ENCODE assay signal across 7 cellular contexts in genomic region chr3:141311170-141311495, GRCh38. TPM values are rescaled to one million over a fixed set of nuclear protein-coding genes. Genes with fewer than 3 reads are reported as not detected.
A peak's percentile ranks its signal among the peaks of the same experiment; 100 is the strongest.
DNase-seq lines count a peak whose midpoint lies in the region; ATAC-seq, FAIRE-seq and TF ChIP-seq lines count a peak whose summit lies in the region.

No MANE protein-coding gene starts in this region.

- no peaks in the 10 kb centered on the region for H3K27me3 Mint-ChIP-seq in activated T-helper 17 cell treated with anti-CD3 and anti-CD28 coated beads, Interleukin-2, amount 50 U/mL, for 72 hours

- DNase-seq in stomach (no peak), GM19239 (ENCODE audit: insufficient read length, low spot score) (no peak)

- H3K27ac Mint-ChIP-seq in activated T-helper 17 cell treated with anti-CD3 and anti-CD28 coated beads, Interleukin-2, amount 50 U/mL, for 72 hours: peak overlapping the region; percentile 99

- no peak for FAIRE-seq in GM19239 (lab: Jason Lieb, UNC)

- peak overlapping the region; percentile 38 to 89 (median 84) for H3K27ac ChIP-seq in stomach

- no peak for TF ChIP-seq POLR2A in stomach (IDR thresholded peaks at IDR 0.05)

- TF ChIP-seq CTCF in stomach (IDR thresholded peaks at IDR 0.05): no peak

- 8 to 25% (median 13%) methylated on average over 8 to 13 of the region's 13 CpGs for WGBS in stomach, 5 donors

- H3K9me3 ChIP-seq in iPS-18c (ENCODE audit: control insufficient read depth, insufficient read depth, low read length): peaks cover 2% of the 10 kb centered on the region
- H3K9me3 ChIP-seq in stomach: no peaks in the 10 kb centered on the region

- H3K4me3 ChIP-seq in iPS-18c (ENCODE audit: insufficient read depth, low read depth, low read length): peak overlapping the region; percentile 80
- H3K4me3 ChIP-seq in stomach: peak overlapping the region; percentile 52 to 72 (median 63)

- peaks cover 6% of the 10 kb centered on the region for H3K36me3 Mint-ChIP-seq in activated T-helper 17 cell treated with anti-CD3 and anti-CD28 coated beads, Interleukin-2, amount 50 U/mL, for 72 hours (ENCODE audit: low read depth)

- intact Hi-C loops in stomach (cut with DNase I; ENCODE audit: low total_unique reads): no loop called here

- no peak for TF ChIP-seq EP300 in stomach (IDR thresholded peaks at IDR 0.05)

- H3K27me3 ChIP-seq in stomach: no peaks in the 10 kb centered on the region

- H3K9me3 Mint-ChIP-seq in activated T-helper 17 cell treated with anti-CD3 and anti-CD28 coated beads, Interleukin-2, amount 50 U/mL, for 72 hours: no peaks in the 10 kb centered on the region

- peaks cover 11 to 18% (median 16%) of the 10 kb centered on the region in 4 donors for H3K4me1 ChIP-seq in stomach

- peak; percentile 4 for ATAC-seq in HG03135 (IDR thresholded peaks at IDR 0.05; ENCODE audit: unreplicated experiment)
- ATAC-seq in activated T-helper 17 cell treated with anti-CD3 and anti-CD28 coated beads, Interleukin-2, amount 50 U/mL, for 72 hours (replicated peaks): peak; percentile 1
- ATAC-seq in HG02852 (IDR thresholded peaks at IDR 0.05; ENCODE audit: unreplicated experiment): no peak
- no peak for ATAC-seq in HG02938 (IDR thresholded peaks at IDR 0.05; ENCODE audit: unreplicated experiment)

- peaks cover 30% of the 10 kb centered on the region for H3K4me1 Mint-ChIP-seq in activated T-helper 17 cell treated with anti-CD3 and anti-CD28 coated beads, Interleukin-2, amount 50 U/mL, for 72 hours

- peak overlapping the region; percentile 100 for H3K4me3 Mint-ChIP-seq in activated T-helper 17 cell treated with anti-CD3 and anti-CD28 coated beads, Interleukin-2, amount 50 U/mL, for 72 hours

- no peaks in the 10 kb centered on the region for H3K36me3 ChIP-seq in stomach

RNA-seq across cellular contexts. Expression of gene ZBTB38, which starts 57.2 kb away (rescaled TPM):
- 10 to 100 TPM; 33.3 to 45.6 TPM for total RNA-seq in activated T-helper 17 cell treated with anti-CD3 and anti-CD28 coated beads, Interleukin-2, amount 50 U/mL, for 72 hours
- 100 to 1,000 TPM in 1 of 5 donors, 10 to 100 TPM in 4; 26.9 to 253 (median 64.3) TPM for total RNA-seq in stomach
- 10 to 100 TPM in 1 of 3 donors, 1 to 10 TPM in 2; 5.3 to 10.7 (median 9.5) TPM for polyA plus RNA-seq in stomach

Comparison
In these comparisons a context has a peak if more than half of its experiments do, and no peak if none do; other contexts are left out.
1. ATAC-seq: peak in HG03135 (single experiment) and activated T-helper 17 cell treated with anti-CD3 and anti-CD28 coated beads, Interleukin-2, amount 50 U/mL, for 72 hours (single experiment); none in HG02852 (single experiment) and HG02938 (single experiment).